In the genomic region with DNA sequence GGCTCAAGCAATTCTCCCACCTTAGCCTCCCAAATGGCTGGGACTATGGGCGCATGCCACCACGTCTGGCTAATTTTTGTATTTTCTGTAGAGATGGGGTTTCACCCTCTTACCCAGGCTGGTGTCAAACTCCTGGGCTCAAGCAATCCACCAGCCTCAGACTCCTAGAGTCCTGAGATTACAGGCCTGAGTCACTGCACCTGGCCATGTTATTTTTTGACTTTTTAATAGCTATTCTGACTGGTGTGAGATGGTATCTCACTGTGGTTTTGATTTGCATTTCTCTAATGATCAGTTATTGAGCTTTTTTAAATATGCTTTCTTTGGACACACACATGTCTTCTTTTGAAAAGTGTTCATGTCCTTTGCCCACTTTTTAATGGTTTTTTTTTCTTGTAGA, we compare ENCODE assay signal across 17 cellular contexts. TPM values are rescaled to one million over a fixed set of nuclear protein-coding genes. Genes with fewer than 3 reads are reported as not detected.
A peak's percentile ranks its signal among the peaks of the same experiment; 100 is the strongest.
DNase-seq lines count a peak whose midpoint lies in the region; ATAC-seq lines count a peak whose summit lies in the region.
"Had no signal": no experiment of that assay in that cellular context is flagged by ENCODE, and none has a peak within 500 bp of the region (broad histone marks: within the 10 kb centered on the region; RNA-seq: fewer than 3 reads in every experiment).

No MANE protein-coding gene starts in this region.

- H3K27ac ChIP-seq in CD8-positive, alpha-beta memory T cell (ENCODE audit: low read depth, low read length): no peak overlapping the region
- H3K27ac ChIP-seq: gastroesophageal sphincter, parathyroid adenoma, PC-9, testis had no signal

- no peaks in the 10 kb centered on the region for H3K36me3 ChIP-seq in CD8-positive, alpha-beta memory T cell (ENCODE audit: insufficient read depth, low read length)

- H3K27me3 ChIP-seq in CD8-positive, alpha-beta memory T cell (ENCODE audit: insufficient read depth, low read length, poor library complexity, severe bottlenecking): no peaks in the 10 kb centered on the region
- H3K27me3 ChIP-seq: gastroesophageal sphincter, testis had no signal

- peak; percentile 56 for ATAC-seq in GM18907 (IDR thresholded peaks at IDR 0.05; ENCODE audit: unreplicated experiment)
- peak; percentile 80 for ATAC-seq in GM21619 (IDR thresholded peaks at IDR 0.05; ENCODE audit: unreplicated experiment)
- peak; percentile 68 for ATAC-seq in HG03060 (IDR thresholded peaks at IDR 0.05; ENCODE audit: low read depth, unreplicated experiment)
- ATAC-seq in HG03571 (IDR thresholded peaks at IDR 0.05; ENCODE audit: unreplicated experiment): no peak
- ATAC-seq: gastroesophageal sphincter had no signal

- DNase-seq in NCI-H526 (lab: John Stamatoyannopoulos, UW) (peak; percentile 2 to 4), HPDE6-E6E7 (ENCODE audit: extremely low spot score) (no peak), anterior cingulate cortex (lab: John Stamatoyannopoulos, UW) (no peak)
- no peak for DNase-seq in CD8-positive, alpha-beta memory T cell
- DNase-seq: H7 had no signal

- H3K4me3 Mint-ChIP-seq in CD8-positive, alpha-beta memory T cell: no peak overlapping the region
- H3K4me3 Mint-ChIP-seq: activated CD4-positive, alpha-beta memory T cell treated with anti-CD3 and anti-CD28 coated beads for 36 hours; activated naive CD8-positive, alpha-beta T cell treated with anti-CD3 and anti-CD28 coated beads, Interleukin-2, amount 10 ng/mL, durations not matched to agents 7 days and 5 days; activated T-cell treated with anti-CD3 and anti-CD28 coated beads, Interleukin-2, amount 50 U/mL, for 4 hours; dendritic cell treated with granulocyte-macrophage colony-stimulating factor and Interleukin-4, amounts not matched to agents 40 ng/mL and 50 ng/mL, for 4 days had no signal

- H3K36me3 Mint-ChIP-seq in CD8-positive, alpha-beta memory T cell: peaks cover 0 to 17% (median 3%) of the 10 kb centered on the region in 3 donors

- no peaks in the 10 kb centered on the region for H3K4me1 ChIP-seq in CD8-positive, alpha-beta memory T cell (ENCODE audit: insufficient read depth, low read length)
- H3K4me1 ChIP-seq: parathyroid adenoma, testis had no signal

- CTCF ChIA-PET in CD8-positive, alpha-beta memory T cell (lab: Charles Lee): interaction anchor here (1.0 to 4.8 kb wide), 16 partner anchors 9 to 565 kb away, joined by 3 to 49 read pairs (median 4); a partner anchor contains a TSS

- H3K4me3 ChIP-seq in CD8-positive, alpha-beta memory T cell (ENCODE audit: low read length): no peak overlapping the region
- H3K4me3 ChIP-seq: gastroesophageal sphincter, PC-9, testis had no signal

- no peaks in the 10 kb centered on the region for H3K4me1 Mint-ChIP-seq in CD8-positive, alpha-beta memory T cell

- H3K9me3 ChIP-seq in CD8-positive, alpha-beta memory T cell (ENCODE audit: low read length): no peaks in the 10 kb centered on the region
- H3K9me3 ChIP-seq: gastroesophageal sphincter, testis had no signal

- H3K27ac Mint-ChIP-seq in CD8-positive, alpha-beta memory T cell: no peak overlapping the region
- H3K27ac Mint-ChIP-seq: activated CD4-positive, alpha-beta memory T cell treated with anti-CD3 and anti-CD28 coated beads for 36 hours; activated naive CD8-positive, alpha-beta T cell treated with anti-CD3 and anti-CD28 coated beads, Interleukin-2, amount 10 ng/mL, durations not matched to agents 7 days and 5 days; dendritic cell treated with granulocyte-macrophage colony-stimulating factor and Interleukin-4, amounts not matched to agents 40 ng/mL and 50 ng/mL, for 4 days had no signal

- POLR2A ChIA-PET in CD8-positive, alpha-beta memory T cell (lab: Charles Lee): no interaction called here

- H3K27me3 Mint-ChIP-seq in CD8-positive, alpha-beta memory T cell: no peaks in the 10 kb centered on the region
- H3K27me3 Mint-ChIP-seq: activated CD4-positive, alpha-beta memory T cell treated with anti-CD3 and anti-CD28 coated beads for 36 hours; activated naive CD8-positive, alpha-beta T cell treated with anti-CD3 and anti-CD28 coated beads, Interleukin-2, amount 10 ng/mL, durations not matched to agents 7 days and 5 days; dendritic cell treated with granulocyte-macrophage colony-stimulating factor and Interleukin-4, amounts not matched to agents 40 ng/mL and 50 ng/mL, for 4 days had no signal

- no peaks in the 10 kb centered on the region for H3K9me3 Mint-ChIP-seq in CD8-positive, alpha-beta memory T cell
- H3K9me3 Mint-ChIP-seq: activated CD4-positive, alpha-beta memory T cell treated with anti-CD3 and anti-CD28 coated beads for 36 hours; activated naive CD8-positive, alpha-beta T cell treated with anti-CD3 and anti-CD28 coated beads, Interleukin-2, amount 10 ng/mL, durations not matched to agents 7 days and 5 days; activated T-cell treated with anti-CD3 and anti-CD28 coated beads, Interleukin-2, amount 50 U/mL, for 4 hours; dendritic cell treated with granulocyte-macrophage colony-stimulating factor and Interleukin-4, amounts not matched to agents 40 ng/mL and 50 ng/mL, for 4 days had no signal

RNA-seq across cellular contexts. Expression of a gene that starts 38.2 kb away (rescaled TPM):
- total RNA-seq in CD8-positive, alpha-beta memory T cell: 10 to 100 TPM; 73.2 to 73.4 TPM
- 39.3 TPM for polyA plus RNA-seq in CD8-positive, alpha-beta memory T cell

RNA-seq across cellular contexts. Expression of a gene that starts 40.8 kb away (rescaled TPM):
- total RNA-seq in CD8-positive, alpha-beta memory T cell: 1 to 10 TPM; 6.9 to 7.0 TPM
- 3.9 TPM for polyA plus RNA-seq in CD8-positive, alpha-beta memory T cell

Comparison
In these comparisons a context has a peak if more than half of its experiments do, and no peak if none do; other contexts are left out.
1. DNase-seq: peak in NCI-H526 (2 of 2); none in CD8-positive, alpha-beta memory T cell (0 of 5), HPDE6-E6E7 (single experiment) and anterior cingulate cortex (0 of 58).